Comparison of ENCODE assay signal across 1 cellular context in genomic region chr9:137459601-137460362, GRCh38.
A peak's percentile ranks its signal among the peaks of the same experiment; 100 is the strongest.
TF ChIP-seq lines count a peak whose summit lies in the region.

No MANE protein-coding gene starts in this region.

TF ChIP-seq in HepG2, 621 proteins besides CTCF, POLR2A, EP300 and RAD21 (continued from another document and continues in another):
- TF ChIP-seq NR3C1 (CRISPR knock-in tag; IDR thresholded peaks at IDR 0.05) (no peak), ZNF530 (CRISPR knock-in tag; IDR thresholded peaks at IDR 0.05; ENCODE audit: low read depth) (no peak), ZFP36L2 (CRISPR knock-in tag; IDR thresholded peaks at IDR 0.05) (no peak), ZNF720 (CRISPR knock-in tag; IDR thresholded peaks at IDR 0.05) (no peak), ZBTB1 (CRISPR knock-in tag; IDR thresholded peaks at IDR 0.05; ENCODE audit: borderline replicate concordance) (no peak), ZNF747 (CRISPR knock-in tag; IDR thresholded peaks at IDR 0.05; ENCODE audit: borderline replicate concordance) (peak; percentile 76), HCFC1 (IDR thresholded peaks at IDR 0.05; ENCODE audit: low read depth, low read length) (no peak), ATF7-NPFF (CRISPR knock-in tag; IDR thresholded peaks at IDR 0.05; ENCODE audit: low read depth) (no peak), ZNF441 (CRISPR knock-in tag; IDR thresholded peaks at IDR 0.05; ENCODE audit: borderline replicate concordance) (no peak), RARA (CRISPR knock-in tag; IDR thresholded peaks at IDR 0.05) (no peak), KLF12 (CRISPR knock-in tag; IDR thresholded peaks at IDR 0.05; ENCODE audit: borderline replicate concordance) (no peak), ZNF574 (CRISPR knock-in tag; IDR thresholded peaks at IDR 0.05) (no peak), MXI1 (IDR thresholded peaks at IDR 0.05; ENCODE audit: borderline replicate concordance, low read depth, low read length) (no peak), MAFF (IDR thresholded peaks at IDR 0.05; ENCODE audit: low read depth, low read length) (no peak), HOXA5 (CRISPR knock-in tag; IDR thresholded peaks at IDR 0.05) (no peak), LCORL (IDR thresholded peaks at IDR 0.05) (no peak), LCORL (CRISPR knock-in tag; IDR thresholded peaks at IDR 0.05) (no peak), BATF2 (CRISPR knock-in tag; IDR thresholded peaks at IDR 0.05) (no peak), DDIT3 (CRISPR knock-in tag; IDR thresholded peaks at IDR 0.05) (no peak), E2F1 (CRISPR knock-in tag; IDR thresholded peaks at IDR 0.05) (no peak), ZNF446 (CRISPR knock-in tag; IDR thresholded peaks at IDR 0.05) (0 out of 2 replicates have a peak, but pooled peaks have one; percentile 57), SRSF9 (IDR thresholded peaks at IDR 0.05; ENCODE audit: borderline replicate concordance, insufficient read depth, low read depth, low read length, poor library complexity, severe bottlenecking) (no peak), MEIS1 (CRISPR knock-in tag; IDR thresholded peaks at IDR 0.05; ENCODE audit: borderline replicate concordance) (no peak), ELF4 (CRISPR knock-in tag; IDR thresholded peaks at IDR 0.05; ENCODE audit: borderline replicate concordance) (no peak), MAFG (CRISPR knock-in tag; IDR thresholded peaks at IDR 0.05) (no peak), ZBTB8A (CRISPR knock-in tag; IDR thresholded peaks at IDR 0.05; ENCODE audit: borderline replicate concordance, low read depth) (no peak), ZSCAN30 (CRISPR knock-in tag; IDR thresholded peaks at IDR 0.05) (no peak), TCF7 (IDR thresholded peaks at IDR 0.05; ENCODE audit: low read depth) (no peak), HOXA9 (CRISPR knock-in tag; IDR thresholded peaks at IDR 0.05; ENCODE audit: borderline replicate concordance) (no peak), GMEB1 (CRISPR knock-in tag; IDR thresholded peaks at IDR 0.05; ENCODE audit: borderline replicate concordance) (no peak), ZNF136 (CRISPR knock-in tag; IDR thresholded peaks at IDR 0.05; ENCODE audit: low read depth) (no peak), HIC2 (CRISPR knock-in tag; IDR thresholded peaks at IDR 0.05; ENCODE audit: low read depth) (no peak), ZNF660 (CRISPR knock-in tag; IDR thresholded peaks at IDR 0.05; ENCODE audit: borderline replicate concordance, low read depth) (no peak), ZFAT (CRISPR knock-in tag; conservative IDR thresholded peaks at IDR 0.05) (no peak), ZNF326 (CRISPR knock-in tag; IDR thresholded peaks at IDR 0.05; ENCODE audit: borderline replicate concordance) (no peak), MYPOP (CRISPR knock-in tag; IDR thresholded peaks at IDR 0.05) (no peak), RBAK (CRISPR knock-in tag; IDR thresholded peaks at IDR 0.05) (no peak), NAIF1 (CRISPR knock-in tag; IDR thresholded peaks at IDR 0.05; ENCODE audit: borderline replicate concordance) (no peak), DZIP1 (CRISPR knock-in tag; IDR thresholded peaks at IDR 0.05) (no peak), REL (CRISPR knock-in tag; conservative IDR thresholded peaks at IDR 0.05) (no peak), CREBL2 (CRISPR knock-in tag; IDR thresholded peaks at IDR 0.05; ENCODE audit: borderline replicate concordance) (no peak), SOX5 (CRISPR knock-in tag; IDR thresholded peaks at IDR 0.05; ENCODE audit: borderline replicate concordance) (no peak), HMG20A (CRISPR knock-in tag; IDR thresholded peaks at IDR 0.05; ENCODE audit: borderline replicate concordance) (no peak), MED1 (CRISPR knock-in tag; IDR thresholded peaks at IDR 0.05) (no peak), PREB (CRISPR knock-in tag; IDR thresholded peaks at IDR 0.05) (no peak), ZNF609 (CRISPR knock-in tag; IDR thresholded peaks at IDR 0.05; ENCODE audit: borderline replicate concordance) (no peak), FOXA3 (CRISPR knock-in tag; IDR thresholded peaks at IDR 0.05) (no peak)
